In the genomic region with DNA sequence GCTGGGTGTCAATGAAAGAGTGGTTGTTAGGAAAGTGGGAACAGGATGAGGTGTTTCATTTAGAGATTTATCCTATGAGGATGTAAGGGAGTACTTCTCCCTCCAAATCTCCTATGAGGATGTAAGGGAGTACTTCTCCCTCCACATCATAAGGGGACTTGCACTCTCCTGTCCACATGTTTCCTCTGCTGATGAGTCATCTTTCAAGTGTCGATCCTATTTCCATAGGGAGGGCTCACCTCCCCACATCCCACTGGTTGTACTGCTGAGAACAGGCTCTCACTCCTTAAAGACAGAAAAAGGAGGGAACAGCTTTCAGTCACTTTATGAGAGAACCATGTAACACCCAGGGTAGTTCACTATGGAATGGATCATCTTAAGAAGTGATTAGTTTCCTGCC, we compare ENCODE assay signal across 14 cellular contexts.
"Had no signal": no experiment of that assay in that cellular context is flagged by ENCODE, and none has a peak within 500 bp of the region (broad histone marks: within the 10 kb centered on the region; RNA-seq: fewer than 3 reads in every experiment).

No MANE protein-coding gene starts in this region.

- H3K4me2 ChIP-seq: smooth muscle cell had no signal

- H3K9me3 ChIP-seq: body of pancreas, esophagus squamous epithelium, heart left ventricle, right lobe of liver, upper lobe of left lung had no signal

- H3K4me1 ChIP-seq: body of pancreas, foreskin keratinocyte, right lobe of liver, upper lobe of left lung had no signal

- H3K27ac ChIP-seq: body of pancreas, esophagus squamous epithelium, foreskin keratinocyte, heart left ventricle, right lobe of liver, upper lobe of left lung had no signal

- H3K4me3 ChIP-seq: body of pancreas, esophagus squamous epithelium, heart left ventricle, right lobe of liver, smooth muscle cell, upper lobe of left lung had no signal

- H3K36me3 ChIP-seq: esophagus squamous epithelium, heart left ventricle, right lobe of liver, upper lobe of left lung had no signal

- DNase-seq: activated CD4-positive, alpha-beta T cell treated with anti-CD3 and anti-CD28 coated beads, Interleukin-2, amount 10 ng/mL, durations not matched to agents 7 days and 5 days; activated CD8-positive, alpha-beta memory T cell treated with anti-CD3 and anti-CD28 coated beads, Interleukin-2, amount 50 U/mL, for 48 hours; activated gamma-delta T cell; activated T-cell treated with anti-CD3 and anti-CD28 coated beads, Interleukin-2, amount 50 U/mL, for 72 hours; amniotic stem cell; body of pancreas; cortex of kidney; effector CD4-positive, alpha-beta T cell; esophagus squamous epithelium; foreskin keratinocyte; heart left ventricle; right lobe of liver; upper lobe of left lung had no signal

- H3K27me3 ChIP-seq: body of pancreas, esophagus squamous epithelium, foreskin keratinocyte, heart left ventricle, right lobe of liver, upper lobe of left lung had no signal

- ATAC-seq: activated T-cell treated with anti-CD3 and anti-CD28 coated beads, Interleukin-2, amount 50 U/mL, for 72 hours; body of pancreas; foreskin keratinocyte; heart left ventricle; right lobe of liver had no signal
